In genomic region chr11:60993611-60994010, GRCh38 we compare ENCODE assay signal across 19 cellular contexts. TPM values are rescaled to one million over a fixed set of nuclear protein-coding genes. Genes with fewer than 3 reads are reported as not detected.
DNase-seq lines count a peak whose midpoint lies in the region; ATAC-seq and TF ChIP-seq lines count a peak whose summit lies in the region.
"Had no signal": no experiment of that assay in that cellular context is flagged by ENCODE, and none has a peak within 500 bp of the region (broad histone marks: within the 10 kb centered on the region; RNA-seq: fewer than 3 reads in every experiment).

No MANE protein-coding gene starts in this region.

- TF ChIP-seq EP300 in transverse colon (IDR thresholded peaks at IDR 0.05; ENCODE audit: low read depth), result no peak

- peak overlapping the region; percentile 59 to 88 (median 84) for H3K27ac Mint-ChIP-seq in CD8-positive, alpha-beta memory T cell
- H3K27ac Mint-ChIP-seq in activated T-helper 17 cell treated with anti-CD3 and anti-CD28 coated beads, Interleukin-2, amount 50 U/mL, for 72 hours, result peak overlapping the region; percentile 89
- H3K27ac Mint-ChIP-seq in naive thymus-derived CD4-positive, alpha-beta T cell, result peak overlapping the region; percentile 81 to 93 (median 91)
- H3K27ac Mint-ChIP-seq: dendritic cell treated with granulocyte-macrophage colony-stimulating factor and Interleukin-4, amounts not matched to agents 40 ng/mL and 50 ng/mL, for 4 days; type B pancreatic cell had no signal

- H3K27ac ChIP-seq in CD8-positive, alpha-beta memory T cell (ENCODE audit: low read depth, low read length), result no peak overlapping the region
- H3K27ac ChIP-seq in naive thymus-derived CD4-positive, alpha-beta T cell (ENCODE audit: low read depth, low read length), result peak overlapping the region; percentile 36
- H3K27ac ChIP-seq in brain microvascular endothelial cell (no peak overlapping the region), transverse colon (no peak overlapping the region)
- H3K27ac ChIP-seq: gastrocnemius medialis had no signal

- CTCF ChIA-PET in CD8-positive, alpha-beta memory T cell (lab: Charles Lee), result interaction anchor here (1.0 to 3.2 kb wide), 4 partner anchors 10 to 136 kb away, joined by 3 to 10 read pairs (median 5); partner anchors contain the start of gene CD6
- CTCF ChIA-PET in naive thymus-derived CD4-positive, alpha-beta T cell (lab: Charles Lee), result interaction anchor here (0.6 to 1.5 kb wide), 2 partner anchors 10 to 22 kb away, joined by 5 to 6 read pairs; partner anchors contain the start of gene CD6

- H3K36me3 ChIP-seq in CD8-positive, alpha-beta memory T cell (ENCODE audit: insufficient read depth, low read length), result peaks cover 46% of the 10 kb centered on the region
- peaks cover 4 to 67% (median 27%) of the 10 kb centered on the region in 3 experiments for H3K36me3 ChIP-seq in naive thymus-derived CD4-positive, alpha-beta T cell (ENCODE audit: control insufficient read depth in 2 of 3, insufficient read depth in 3 of 3, low read length in 3 of 3)
- H3K36me3 ChIP-seq in brain microvascular endothelial cell (replicated peaks) (no peaks in the 10 kb centered on the region), transverse colon (no peaks in the 10 kb centered on the region)
- H3K36me3 ChIP-seq: gastrocnemius medialis had no signal

- no peaks in the 10 kb centered on the region for H3K9me3 ChIP-seq in CD8-positive, alpha-beta memory T cell (ENCODE audit: low read length)
- no peaks in the 10 kb centered on the region for H3K9me3 ChIP-seq in naive thymus-derived CD4-positive, alpha-beta T cell (ENCODE audit: control insufficient read depth in 2 of 3, low read length in 3 of 3)
- no peaks in the 10 kb centered on the region for H3K9me3 ChIP-seq in transverse colon
- H3K9me3 ChIP-seq: gastrocnemius medialis had no signal

- peak; percentile 66 for ATAC-seq in activated T-helper 17 cell treated with anti-CD3 and anti-CD28 coated beads, Interleukin-2, amount 50 U/mL, for 72 hours (replicated peaks)
- ATAC-seq in naive thymus-derived CD4-positive, alpha-beta T cell, result no peak
- ATAC-seq: gastrocnemius medialis had no signal

- peaks cover 69% of the 10 kb centered on the region for H3K4me1 ChIP-seq in CD8-positive, alpha-beta memory T cell (ENCODE audit: insufficient read depth, low read length)
- H3K4me1 ChIP-seq in naive thymus-derived CD4-positive, alpha-beta T cell (ENCODE audit: control insufficient read depth in 2 of 2, insufficient read depth in 2 of 2, low read length in 2 of 2), result peaks cover 19 to 68% of the 10 kb centered on the region in 2 donors
- H3K4me1 ChIP-seq in transverse colon, result peaks cover 0 to 16% (median 11%) of the 10 kb centered on the region in 4 donors

- H3K4me1 Mint-ChIP-seq in CD8-positive, alpha-beta memory T cell, result peaks cover 52 to 86% (median 77%) of the 10 kb centered on the region in 3 donors
- peaks cover 52% of the 10 kb centered on the region for H3K4me1 Mint-ChIP-seq in activated T-helper 17 cell treated with anti-CD3 and anti-CD28 coated beads, Interleukin-2, amount 50 U/mL, for 72 hours
- H3K4me1 Mint-ChIP-seq in naive thymus-derived CD4-positive, alpha-beta T cell, result peaks cover 42 to 92% (median 85%) of the 10 kb centered on the region in 7 donors

- no peak for DNase-seq in CD8-positive, alpha-beta memory T cell
- DNase-seq in NCI-H2171 (lab: John Stamatoyannopoulos, UW), result peak; percentile 40
- DNase-seq in naive thymus-derived CD4-positive, alpha-beta T cell, result peak in 1 of 9 donors; percentile 50
- no peak for DNase-seq in KBM-7
- DNase-seq in brain microvascular endothelial cell, result no peak
- DNase-seq in transverse colon, result no peak
- no peak for DNase-seq in NCI-H2081 treated with DMSO at 0.1 percent for 48 hours (lab: John Stamatoyannopoulos, UW)
- DNase-seq: activated CD4-positive, CD25-positive, alpha-beta regulatory T cell treated with anti-CD3 and anti-CD28 coated beads, Interleukin-2, amount 50 U/mL, for 72 hours; gastrocnemius medialis; GOT3; left cardiac atrium; NCI-H2029; T1000 had no signal

- WGBS in transverse colon (ENCODE audit: low coverage in 1 of 2), 2 donors, result 52 to 64% methylated on average over 3 to 7 of the region's 7 CpGs

- H3K9me3 Mint-ChIP-seq in CD8-positive, alpha-beta memory T cell, result no peaks in the 10 kb centered on the region
- no peaks in the 10 kb centered on the region for H3K9me3 Mint-ChIP-seq in activated T-helper 17 cell treated with anti-CD3 and anti-CD28 coated beads, Interleukin-2, amount 50 U/mL, for 72 hours
- H3K9me3 Mint-ChIP-seq in naive thymus-derived CD4-positive, alpha-beta T cell, result no peaks in the 10 kb centered on the region
- H3K9me3 Mint-ChIP-seq: brain; dendritic cell treated with granulocyte-macrophage colony-stimulating factor and Interleukin-4, amounts not matched to agents 40 ng/mL and 50 ng/mL, for 4 days; type B pancreatic cell had no signal

- no peak for TF ChIP-seq POLR2A in transverse colon (IDR thresholded peaks at IDR 0.05)

- H3K36me3 Mint-ChIP-seq in CD8-positive, alpha-beta memory T cell, result peaks cover 6 to 77% (median 20%) of the 10 kb centered on the region in 3 donors
- H3K36me3 Mint-ChIP-seq in activated T-helper 17 cell treated with anti-CD3 and anti-CD28 coated beads, Interleukin-2, amount 50 U/mL, for 72 hours (ENCODE audit: low read depth), result peaks cover 100% of the 10 kb centered on the region
- H3K36me3 Mint-ChIP-seq in naive thymus-derived CD4-positive, alpha-beta T cell, result peaks cover 8 to 49% (median 45%) of the 10 kb centered on the region in 5 donors
- H3K36me3 Mint-ChIP-seq: brain, type B pancreatic cell had no signal

- no peaks in the 10 kb centered on the region for H3K27me3 ChIP-seq in CD8-positive, alpha-beta memory T cell (ENCODE audit: insufficient read depth, low read length, poor library complexity, severe bottlenecking)
- H3K27me3 ChIP-seq in naive thymus-derived CD4-positive, alpha-beta T cell (ENCODE audit: control insufficient read depth in 2 of 2, insufficient read depth in 2 of 2, low read length in 2 of 2), result no peaks in the 10 kb centered on the region
- H3K27me3 ChIP-seq in brain microvascular endothelial cell (replicated peaks) (peaks cover 7% of the 10 kb centered on the region), transverse colon (peaks cover 5% of the 10 kb centered on the region)

- H3K4me3 Mint-ChIP-seq in CD8-positive, alpha-beta memory T cell, result peak overlapping the region in 4 of 7 donors; percentile 11 to 73 (median 50)
- peak overlapping the region; percentile 93 for H3K4me3 Mint-ChIP-seq in activated T-helper 17 cell treated with anti-CD3 and anti-CD28 coated beads, Interleukin-2, amount 50 U/mL, for 72 hours
- H3K4me3 Mint-ChIP-seq in naive thymus-derived CD4-positive, alpha-beta T cell, result peak overlapping the region; percentile 42 to 74 (median 67)
- H3K4me3 Mint-ChIP-seq: dendritic cell treated with granulocyte-macrophage colony-stimulating factor and Interleukin-4, amounts not matched to agents 40 ng/mL and 50 ng/mL, for 4 days had no signal

- in situ Hi-C loops in KBM-7 (cut with MboI; ENCODE audit: low pct_unique_long_range_greater_than_20kb, low sequenced_read_pairs) (no loop called here), brain microvascular endothelial cell (cut with HindIII; ENCODE audit: low pct_ligation_motif_present, low sequenced_read_pairs) (no loop called here), transverse colon (cut with MboI; ENCODE audit: low pct_ligation_motif_present in 1 of 4, low pct_unique_long_range_greater_than_20kb in 1 of 4, low sequenced_read_pairs in 3 of 4) (no loop called here)

- POLR2A ChIA-PET in CD8-positive, alpha-beta memory T cell (lab: Charles Lee), result interaction anchor here (1.1 kb wide), 2 partner anchors 9 to 87 kb away, joined by 3 read pairs; no protein-coding TSS in a partner anchor
- POLR2A ChIA-PET in naive thymus-derived CD4-positive, alpha-beta T cell (lab: Charles Lee), result interaction anchor here (0.9 to 1.3 kb wide), 4 partner anchors 9 to 117 kb away, joined by 3 to 6 read pairs (median 4); no protein-coding TSS in a partner anchor

- TF ChIP-seq CTCF in brain microvascular endothelial cell (IDR thresholded peaks at IDR 0.05; ENCODE audit: low read depth, low read length, missing control alignments) (no peak), transverse colon (IDR thresholded peaks at IDR 0.05) (no peak)

- intact Hi-C loops in naive thymus-derived CD4-positive, alpha-beta T cell (cut with micrococcal nuclease), result loop anchor here (1.0 kb wide), 2 partner anchors 7 to 11 kb away; no protein-coding TSS in a partner anchor
- intact Hi-C loops in transverse colon (cut with DNase I; ENCODE audit: low total_unique reads), result loop anchor here (10.0 kb wide), 1 partner anchor 51 kb away; no protein-coding TSS in a partner anchor

- no peaks in the 10 kb centered on the region for H3K27me3 Mint-ChIP-seq in CD8-positive, alpha-beta memory T cell
- H3K27me3 Mint-ChIP-seq in activated T-helper 17 cell treated with anti-CD3 and anti-CD28 coated beads, Interleukin-2, amount 50 U/mL, for 72 hours, result no peaks in the 10 kb centered on the region
- no peaks in the 10 kb centered on the region for H3K27me3 Mint-ChIP-seq in naive thymus-derived CD4-positive, alpha-beta T cell

- no peak overlapping the region for H3K4me3 ChIP-seq in CD8-positive, alpha-beta memory T cell (ENCODE audit: low read length)
- H3K4me3 ChIP-seq in naive thymus-derived CD4-positive, alpha-beta T cell (ENCODE audit: low read length), result no peak overlapping the region
- H3K4me3 ChIP-seq in brain microvascular endothelial cell (ENCODE audit: low read depth, low read length) (no peak overlapping the region), transverse colon (no peak overlapping the region)
- H3K4me3 ChIP-seq: gastrocnemius medialis, K562 had no signal

RNA-seq across cellular contexts. Expression of gene CD6, which starts 22.1 kb away (rescaled TPM):
- total RNA-seq in CD8-positive, alpha-beta memory T cell, result 100 to 1,000 TPM; 229 to 233 TPM
- polyA plus RNA-seq in CD8-positive, alpha-beta memory T cell, result 156 TPM
- total RNA-seq in activated T-helper 17 cell treated with anti-CD3 and anti-CD28 coated beads, Interleukin-2, amount 50 U/mL, for 72 hours, result 100 to 1,000 TPM; 254 to 438 TPM
- 100 to 1,000 TPM; 361 to 653 (median 430) TPM for total RNA-seq in naive thymus-derived CD4-positive, alpha-beta T cell
- polyA plus RNA-seq in naive thymus-derived CD4-positive, alpha-beta T cell, result 100 to 1,000 TPM; 195 to 303 TPM
- 1 to 10 TPM in 3 of 4 donors, not detected in 1; 1.9 to 4.3 (median 3.0) TPM for total RNA-seq in transverse colon
- polyA plus RNA-seq: BJ, K562 had no signal

RNA-seq across cellular contexts. Expression of gene SLC15A3, which starts 41.6 kb away (rescaled TPM):
- total RNA-seq in CD8-positive, alpha-beta memory T cell, result 1 to 10 TPM; 1.2 to 1.5 TPM
- not detected for polyA plus RNA-seq in CD8-positive, alpha-beta memory T cell
- total RNA-seq in activated T-helper 17 cell treated with anti-CD3 and anti-CD28 coated beads, Interleukin-2, amount 50 U/mL, for 72 hours, result 1 to 10 TPM; 1.0 to 1.3 TPM
- total RNA-seq in naive thymus-derived CD4-positive, alpha-beta T cell, result 100 to 1,000 TPM in 1 of 5 experiments, 10 to 100 TPM in 3, 1 to 10 TPM in 1; 2.9 to 101 (median 10.8) TPM
- 1 to 10 TPM in 1 of 2 donors, under 1 TPM in 1; 0.85 to 2.6 TPM for polyA plus RNA-seq in naive thymus-derived CD4-positive, alpha-beta T cell
- 10 to 100 TPM in 3 of 4 donors, 1 to 10 TPM in 1; 8.1 to 18.9 (median 12.6) TPM for total RNA-seq in transverse colon

Comparison
In these comparisons a context has a peak if more than half of its experiments do, and no peak if none do; other contexts are left out.
1. RNA of gene CD6, which starts 22.1 kb away (total RNA-seq): 254 to 438 TPM in activated T-helper 17 cell treated with anti-CD3 and anti-CD28 coated beads, Interleukin-2, amount 50 U/mL, for 72 hours, 361 to 653 TPM in naive thymus-derived CD4-positive, alpha-beta T cell and 229 to 233 TPM in CD8-positive, alpha-beta memory T cell; 1.9 to 4.3 TPM in transverse colon; every median in the first group is over 10 times any median in the second.
2. Peak in every context shown above with its lines, with median percentiles within 50 percentile points of each other: H3K27ac Mint-ChIP-seq and H3K4me3 Mint-ChIP-seq.